Comparison of ENCODE assay signal across 29 cellular contexts in genomic region chr2:172599917-172600316, GRCh38.
"Had no signal": no experiment of that assay in that cellular context is flagged by ENCODE, and none has a peak within 500 bp of the region (broad histone marks: within the 10 kb centered on the region; RNA-seq: fewer than 3 reads in every experiment).

No MANE protein-coding gene starts in this region.

- H3K9me3 ChIP-seq: ascending aorta, breast epithelium, Peyer's patch had no signal

- H3K4me1 ChIP-seq: breast epithelium, Peyer's patch had no signal

- ATAC-seq: activated CD8-positive, alpha-beta memory T cell treated with anti-CD3 and anti-CD28 coated beads, Interleukin-2, amount 10 ng/mL, durations not matched to agents 7 days and 5 days; PC-3 had no signal

- H3K27ac ChIP-seq: breast epithelium, Peyer's patch, WERI-Rb-1 had no signal

- H3K36me3 ChIP-seq: breast epithelium had no signal

- H3K4me3 ChIP-seq: ascending aorta, breast epithelium, Peyer's patch had no signal

- DNase-seq: activated CD4-positive, alpha-beta memory T cell treated with anti-CD3 and anti-CD28 coated beads, Interleukin-2, amount 10 ng/mL, durations not matched to agents 7 days and 5 days; activated CD4-positive, alpha-beta T cell treated with anti-CD3 and anti-CD28 coated beads for 1 hour; activated CD4-positive, alpha-beta T cell treated with anti-CD3 and anti-CD28 coated beads for 48 hours; activated CD4-positive, CD25-positive, alpha-beta regulatory T cell; activated CD8-positive, alpha-beta memory T cell treated with anti-CD3 and anti-CD28 coated beads for 24 hours; activated CD8-positive, alpha-beta memory T cell treated with anti-CD3 and anti-CD28 coated beads, Interleukin-2, amount 10 ng/mL, durations not matched to agents 7 days and 5 days; activated CD8-positive, alpha-beta memory T cell treated with anti-CD3 and anti-CD28 coated beads, Interleukin-2, amount 50 U/mL, for 48 hours; activated effector memory CD4-positive, alpha-beta T cell treated with Interleukin-2 at 50 U/mL for 16 hours; activated naive CD4-positive, alpha-beta T cell treated with anti-CD3 and anti-CD28 coated beads, Interleukin-2, amount 10 ng/mL, durations not matched to agents 7 days and 5 days; activated naive CD8-positive, alpha-beta T cell treated with anti-CD3 and anti-CD28 coated beads, Interleukin-2, amount 10 ng/mL, durations not matched to agents 7 days and 5 days; activated T-cell treated with anti-CD3 and anti-CD28 coated beads, Interleukin-2, amount 50 U/mL, for 48 hours; amygdala; caudate nucleus; KG1; NCI-H1105 treated with DMSO at 0.1 percent for 48 hours; NCI-H1436; NCI-H1694 treated with DMSO at 0.1 percent for 48 hours; NCI-H2029; NCI-H345; NCI-H524 treated with DMSO at 0.1 percent for 48 hours; NK-92 treated with Interleukin-12 subunit alpha and Interleukin-12 subunit beta, amount 100 ng/mL, for 24 hours; PC-3; Peyer's patch; RPMI8226; SIG-M5; T1000; WERI-Rb-1 had no signal

- H3K27me3 ChIP-seq: ascending aorta, breast epithelium, Peyer's patch had no signal
